1 cellular context compared by ENCODE assay signal in the genomic region with DNA sequence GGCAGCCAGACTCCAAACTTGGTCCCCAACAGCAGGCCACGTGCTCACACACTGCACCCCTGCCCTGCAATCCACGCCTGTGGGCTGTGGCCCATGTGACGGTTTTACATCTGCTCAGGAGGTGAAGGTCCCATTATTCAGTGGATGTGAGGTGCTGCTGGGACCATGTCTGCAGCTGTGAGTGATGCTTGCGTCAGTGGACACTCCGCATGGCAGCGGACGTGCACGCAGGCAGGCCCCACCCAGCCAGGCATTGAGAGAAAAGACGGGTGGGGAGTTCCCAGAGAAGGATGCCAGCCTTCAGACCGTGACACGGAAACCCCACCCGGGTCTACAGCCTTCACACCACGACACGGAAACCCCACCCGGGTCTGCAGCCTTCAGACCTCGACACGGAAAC.
TF ChIP-seq lines count a peak whose summit lies in the region.

No MANE protein-coding gene starts in this region.

TF ChIP-seq in SK-N-SH treated with all-trans-retinoic acid at 6 μM for 48 hours, 23 proteins besides CTCF, POLR2A, EP300 and RAD21:
- TF ChIP-seq ZNF565 (CRISPR knock-in tag; conservative IDR thresholded peaks at IDR 0.05; ENCODE audit: low read depth) (no peak), ZFP3 (CRISPR knock-in tag; IDR thresholded peaks at IDR 0.05) (no peak), CSDC2 (CRISPR knock-in tag; IDR thresholded peaks at IDR 0.05) (no peak), ZC3H10 (CRISPR knock-in tag; IDR thresholded peaks at IDR 0.05) (no peak), TCF4 (CRISPR knock-in tag; IDR thresholded peaks at IDR 0.05; ENCODE audit: borderline replicate concordance) (no peak), ISL1 (CRISPR knock-in tag; IDR thresholded peaks at IDR 0.05) (no peak), SNAI2 (CRISPR knock-in tag; IDR thresholded peaks at IDR 0.05) (no peak), ZNF70 (CRISPR knock-in tag; IDR thresholded peaks at IDR 0.05) (no peak), PPARA (CRISPR knock-in tag; IDR thresholded peaks at IDR 0.05; ENCODE audit: borderline replicate concordance) (no peak), TOX (CRISPR knock-in tag; IDR thresholded peaks at IDR 0.05; ENCODE audit: borderline replicate concordance) (no peak)
- TF ChIP-seq, protein P1, sequence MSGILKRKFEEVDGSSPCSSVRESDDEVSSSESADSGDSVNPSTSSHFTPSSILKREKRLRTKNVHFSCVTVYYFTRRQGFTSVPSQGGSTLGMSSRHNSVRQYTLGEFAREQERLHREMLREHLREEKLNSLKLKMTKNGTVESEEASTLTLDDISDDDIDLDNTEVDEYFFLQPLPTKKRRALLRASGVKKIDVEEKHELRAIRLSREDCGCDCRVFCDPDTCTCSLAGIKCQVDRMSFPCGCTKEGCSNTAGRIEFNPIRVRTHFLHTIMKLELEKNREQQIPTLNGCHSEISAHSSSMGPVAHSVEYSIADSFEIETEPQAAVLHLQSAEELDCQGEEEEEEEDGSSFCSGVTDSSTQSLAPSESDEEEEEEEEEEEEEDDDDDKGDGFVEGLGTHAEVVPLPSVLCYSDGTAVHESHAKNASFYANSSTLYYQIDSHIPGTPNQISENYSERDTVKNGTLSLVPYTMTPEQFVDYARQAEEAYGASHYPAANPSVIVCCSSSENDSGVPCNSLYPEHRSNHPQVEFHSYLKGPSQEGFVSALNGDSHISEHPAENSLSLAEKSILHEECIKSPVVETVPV (CRISPR knock-in tag; IDR thresholded peaks at IDR 0.05) = no peak
- TF ChIP-seq, protein P2, sequence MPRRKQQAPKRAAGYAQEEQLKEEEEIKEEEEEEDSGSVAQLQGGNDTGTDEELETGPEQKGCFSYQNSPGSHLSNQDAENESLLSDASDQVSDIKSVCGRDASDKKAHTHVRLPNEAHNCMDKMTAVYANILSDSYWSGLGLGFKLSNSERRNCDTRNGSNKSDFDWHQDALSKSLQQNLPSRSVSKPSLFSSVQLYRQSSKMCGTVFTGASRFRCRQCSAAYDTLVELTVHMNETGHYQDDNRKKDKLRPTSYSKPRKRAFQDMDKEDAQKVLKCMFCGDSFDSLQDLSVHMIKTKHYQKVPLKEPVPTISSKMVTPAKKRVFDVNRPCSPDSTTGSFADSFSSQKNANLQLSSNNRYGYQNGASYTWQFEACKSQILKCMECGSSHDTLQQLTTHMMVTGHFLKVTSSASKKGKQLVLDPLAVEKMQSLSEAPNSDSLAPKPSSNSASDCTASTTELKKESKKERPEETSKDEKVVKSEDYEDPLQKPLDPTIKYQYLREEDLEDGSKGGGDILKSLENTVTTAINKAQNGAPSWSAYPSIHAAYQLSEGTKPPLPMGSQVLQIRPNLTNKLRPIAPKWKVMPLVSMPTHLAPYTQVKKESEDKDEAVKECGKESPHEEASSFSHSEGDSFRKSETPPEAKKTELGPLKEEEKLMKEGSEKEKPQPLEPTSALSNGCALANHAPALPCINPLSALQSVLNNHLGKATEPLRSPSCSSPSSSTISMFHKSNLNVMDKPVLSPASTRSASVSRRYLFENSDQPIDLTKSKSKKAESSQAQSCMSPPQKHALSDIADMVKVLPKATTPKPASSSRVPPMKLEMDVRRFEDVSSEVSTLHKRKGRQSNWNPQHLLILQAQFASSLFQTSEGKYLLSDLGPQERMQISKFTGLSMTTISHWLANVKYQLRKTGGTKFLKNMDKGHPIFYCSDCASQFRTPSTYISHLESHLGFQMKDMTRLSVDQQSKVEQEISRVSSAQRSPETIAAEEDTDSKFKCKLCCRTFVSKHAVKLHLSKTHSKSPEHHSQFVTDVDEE (CRISPR knock-in tag; IDR thresholded peaks at IDR 0.05) = no peak
- TF ChIP-seq, protein P3, sequence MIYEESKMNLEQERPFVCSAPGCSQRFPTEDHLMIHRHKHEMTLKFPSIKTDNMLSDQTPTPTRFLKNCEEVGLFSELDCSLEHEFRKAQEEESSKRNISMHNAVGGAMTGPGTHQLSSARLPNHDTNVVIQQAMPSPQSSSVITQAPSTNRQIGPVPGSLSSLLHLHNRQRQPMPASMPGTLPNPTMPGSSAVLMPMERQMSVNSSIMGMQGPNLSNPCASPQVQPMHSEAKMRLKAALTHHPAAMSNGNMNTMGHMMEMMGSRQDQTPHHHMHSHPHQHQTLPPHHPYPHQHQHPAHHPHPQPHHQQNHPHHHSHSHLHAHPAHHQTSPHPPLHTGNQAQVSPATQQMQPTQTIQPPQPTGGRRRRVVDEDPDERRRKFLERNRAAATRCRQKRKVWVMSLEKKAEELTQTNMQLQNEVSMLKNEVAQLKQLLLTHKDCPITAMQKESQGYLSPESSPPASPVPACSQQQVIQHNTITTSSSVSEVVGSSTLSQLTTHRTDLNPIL (CRISPR knock-in tag; IDR thresholded peaks at IDR 0.05; ENCODE audit: low read depth) = no peak
